10 cellular contexts compared by ENCODE assay signal in genomic region chr12:53253298-53253697, GRCh38. TPM values are rescaled to one million over a fixed set of nuclear protein-coding genes. Genes with fewer than 3 reads are reported as not detected.
DNase-seq lines count a peak whose midpoint lies in the region; TF ChIP-seq lines count a peak whose summit lies in the region.
"Had no signal": no experiment of that assay in that cellular context is flagged by ENCODE, and none has a peak within 500 bp of the region (broad histone marks: within the 10 kb centered on the region; RNA-seq: fewer than 3 reads in every experiment).

No MANE protein-coding gene starts in this region.

- H3K9me3 ChIP-seq in Karpas-422 (ENCODE audit: low read length) (no peaks in the 10 kb centered on the region), neuron (ENCODE audit: low read length) (no peaks in the 10 kb centered on the region), Peyer's patch (no peaks in the 10 kb centered on the region), prostate gland (no peaks in the 10 kb centered on the region)

- H3K79me2 ChIP-seq in Karpas-422 (ENCODE audit: low read length) = peaks cover 20% of the 10 kb centered on the region

- H3K9ac ChIP-seq in Karpas-422 (ENCODE audit: low read length) = peak overlapping the region; percentile 97

- peak overlapping the region; percentile 94 to 98 for H3K4me3 Mint-ChIP-seq in CD14-positive monocyte

- intact Hi-C loops in CD14-positive monocyte (cut with micrococcal nuclease) (loop anchor here in 1 of 2 donors (5.0 kb wide), 1 partner anchor 36 kb away; no protein-coding TSS in a partner anchor), prostate gland (cut with DNase I) (loop anchor here (5.0 kb wide), 1 partner anchor 44 kb away; the partner anchor contains the start of genes MYG1 and PFDN5)

- H3K36me3 ChIP-seq in Karpas-422 (ENCODE audit: insufficient read depth, low read length) = peaks cover 6% of the 10 kb centered on the region
- peaks cover 15% of the 10 kb centered on the region for H3K36me3 ChIP-seq in neuron (ENCODE audit: insufficient read depth, low read length)
- H3K36me3 ChIP-seq in Peyer's patch = peaks cover 0 to 17% (median 0%) of the 10 kb centered on the region in 3 donors
- peaks cover 0 to 5% of the 10 kb centered on the region in 2 donors for H3K36me3 ChIP-seq in prostate gland

- H3K4me3 ChIP-seq in Karpas-422 (ENCODE audit: low read length) = peak overlapping the region; percentile 99
- peak overlapping the region; percentile 90 for H3K4me3 ChIP-seq in choroid plexus epithelial cell (ENCODE audit: low read depth, low read length)
- H3K4me3 ChIP-seq in neuron (ENCODE audit: low read length) = peak overlapping the region; percentile 65
- H3K4me3 ChIP-seq in Peyer's patch = peak overlapping the region in 2 of 4 donors; percentile 76 to 94
- H3K4me3 ChIP-seq in prostate gland = peak overlapping the region in 1 of 2 donors; percentile 87

- H3K4me2 ChIP-seq in Karpas-422 (ENCODE audit: low read depth, low read length, poor library complexity, severe bottlenecking) = peak overlapping the region; percentile 98

- TF ChIP-seq POLR2A in Peyer's patch (IDR thresholded peaks at IDR 0.05) (no peak), prostate gland (IDR thresholded peaks at IDR 0.05) (no peak)

- WGBS in prostate gland = 90% methylated on average over 13 of the region's 13 CpGs

- no peak for TF ChIP-seq CTCF in CD14-positive monocyte (IDR thresholded peaks at IDR 0.05)
- TF ChIP-seq CTCF in choroid plexus epithelial cell (conservative IDR thresholded peaks at IDR 0.05; ENCODE audit: low read depth, low read length) = no peak
- no peak for TF ChIP-seq CTCF in Peyer's patch (IDR thresholded peaks at IDR 0.05)
- no peak for TF ChIP-seq CTCF in GM20000 (IDR thresholded peaks at IDR 0.05; ENCODE audit: extremely low read depth, missing control alignments)
- TF ChIP-seq CTCF in prostate gland (IDR thresholded peaks at IDR 0.05) = no peak

- H3K27ac ChIP-seq in Karpas-422 (ENCODE audit: low read length) = no peak overlapping the region
- H3K27ac ChIP-seq in Peyer's patch = peak overlapping the region in 1 of 4 donors; percentile 89
- H3K27ac ChIP-seq in prostate gland = peak overlapping the region in 1 of 2 donors; percentile 96

- H3K36me3 Mint-ChIP-seq in CD14-positive monocyte = peaks cover 12 to 23% of the 10 kb centered on the region in 2 donors

- DNase-seq in CD14-positive monocyte (ENCODE audit: low spot score) = no peak
- no peak for DNase-seq in Karpas-422
- no peak for DNase-seq in choroid plexus epithelial cell (ENCODE audit: low read depth)
- DNase-seq in NCI-H1436 treated with DMSO at 0.1 percent for 48 hours (lab: John Stamatoyannopoulos, UW) = no peak
- no peak for DNase-seq in Peyer's patch
- DNase-seq in GM20000 (ENCODE audit: low spot score) = no peak
- no peak for DNase-seq in prostate gland (ENCODE audit: low spot score)
- DNase-seq: GOT3; stimulated activated CD4-positive, alpha-beta T cell treated with anti-CD3 and anti-CD28 coated beads, Interleukin-4, amount 100 ng/mL, for 1 hour had no signal

- no peaks in the 10 kb centered on the region for H3K9me3 Mint-ChIP-seq in CD14-positive monocyte

- H3K9me2 ChIP-seq in Karpas-422 (replicated peaks; ENCODE audit: insufficient read depth, low read length) = no peaks in the 10 kb centered on the region

- H3K27me3 Mint-ChIP-seq in CD14-positive monocyte (ENCODE audit: low read depth in 3 of 3) = no peaks in the 10 kb centered on the region

- H3K4me1 ChIP-seq in Karpas-422 (ENCODE audit: low read length) (peaks cover 41% of the 10 kb centered on the region), neuron (ENCODE audit: insufficient read depth, low read length) (peaks cover 15% of the 10 kb centered on the region), Peyer's patch (peaks cover 0 to 24% (median 13%) of the 10 kb centered on the region in 4 donors), prostate gland (replicated peaks) (peaks cover 24% of the 10 kb centered on the region)

- H3K27me3 ChIP-seq in Karpas-422 (ENCODE audit: low read length) (no peaks in the 10 kb centered on the region), neuron (ENCODE audit: insufficient read depth, low read length) (no peaks in the 10 kb centered on the region), Peyer's patch (no peaks in the 10 kb centered on the region), prostate gland (replicated peaks; ENCODE audit: insufficient read depth) (no peaks in the 10 kb centered on the region)

- peak overlapping the region in 4 of 7 donors; percentile 69 to 97 (median 96) for H3K27ac Mint-ChIP-seq in CD14-positive monocyte

- H4K20me1 ChIP-seq in Karpas-422 (ENCODE audit: insufficient read depth, low read depth, low read length) = no peaks in the 10 kb centered on the region

- H2AFZ ChIP-seq in Karpas-422 (ENCODE audit: low read length) (no peak overlapping the region), neuron (ENCODE audit: low read depth, low read length) (no peak overlapping the region)

- H3K4me1 Mint-ChIP-seq in CD14-positive monocyte = peaks cover 41% of the 10 kb centered on the region

RNA-seq across cellular contexts. Expression of gene ESPL1, which starts 14.8 kb away (rescaled TPM):
- not detected for polyA plus RNA-seq in CD14-positive monocyte
- 9.4 and 22.8 TPM in 2 replicates for total RNA-seq in Karpas-422 (2014; rRNA removed; shearing (Covaris generic); ENCODE audit: low replicate concordance)
- 100 to 1,000 TPM in 1 of 4 donors, 10 to 100 TPM in 3; 47.0 to 108 (median 87.0) TPM for total RNA-seq in Peyer's patch
- 1 to 10 TPM in 1 of 2 donors, under 1 TPM in 1; 0.55 to 6.1 TPM for total RNA-seq in prostate gland

RNA-seq across cellular contexts. Expression of gene RARG, which starts 21.3 kb away (rescaled TPM):
- 1 to 10 TPM; 1.8 to 2.3 TPM for polyA plus RNA-seq in CD14-positive monocyte
- 1.7 and 6.5 TPM in 2 replicates for total RNA-seq in Karpas-422 (2014; rRNA removed; shearing (Covaris generic); ENCODE audit: low replicate concordance)
- total RNA-seq in Peyer's patch (10 to 100 TPM in 1 of 4 donors, 1 to 10 TPM in 3; 1.9 to 10.7 (median 5.7) TPM), prostate gland (10 to 100 TPM; 28.9 to 30.4 TPM)

RNA-seq across cellular contexts. Expression of gene PFDN5, which starts 42.0 kb away (rescaled TPM):
- polyA plus RNA-seq in CD14-positive monocyte = 1,000 to 10,000 TPM; 1,474 to 1,751 TPM
- 387 and 492 TPM in 2 replicates for total RNA-seq in Karpas-422 (2014; rRNA removed; shearing (Covaris generic); ENCODE audit: low replicate concordance)
- total RNA-seq in Peyer's patch (100 to 1,000 TPM; 223 to 578 (median 263) TPM), prostate gland (100 to 1,000 TPM; 552 to 673 TPM)

RNA-seq across cellular contexts. Expression of gene MYG1, which starts 46.2 kb away (rescaled TPM):
- 10 to 100 TPM; 55.7 to 64.3 TPM for polyA plus RNA-seq in CD14-positive monocyte
- 67.1 and 85.5 TPM in 2 replicates for total RNA-seq in Karpas-422 (2014; rRNA removed; shearing (Covaris generic); ENCODE audit: low replicate concordance)
- total RNA-seq in Peyer's patch (10 to 100 TPM; 18.4 to 25.6 (median 24.8) TPM), prostate gland (10 to 100 TPM; 48.1 to 75.4 TPM)

RNA-seq across cellular contexts. Expression of gene ITGB7, which starts 46.2 kb away (rescaled TPM):
- polyA plus RNA-seq in CD14-positive monocyte = 10 to 100 TPM; 28.4 to 33.1 TPM
- total RNA-seq in Karpas-422 (2014; rRNA removed; shearing (Covaris generic); ENCODE audit: low replicate concordance) = 124 and 159 TPM in 2 replicates
- 10 to 100 TPM in 1 of 4 donors, 1 to 10 TPM in 3; 3.8 to 66.0 (median 4.4) TPM for total RNA-seq in Peyer's patch
- total RNA-seq in prostate gland = 1 to 10 TPM; 1.2 to 1.7 TPM
